Comparison of ENCODE assay signal across 8 cellular contexts in the genomic region with DNA sequence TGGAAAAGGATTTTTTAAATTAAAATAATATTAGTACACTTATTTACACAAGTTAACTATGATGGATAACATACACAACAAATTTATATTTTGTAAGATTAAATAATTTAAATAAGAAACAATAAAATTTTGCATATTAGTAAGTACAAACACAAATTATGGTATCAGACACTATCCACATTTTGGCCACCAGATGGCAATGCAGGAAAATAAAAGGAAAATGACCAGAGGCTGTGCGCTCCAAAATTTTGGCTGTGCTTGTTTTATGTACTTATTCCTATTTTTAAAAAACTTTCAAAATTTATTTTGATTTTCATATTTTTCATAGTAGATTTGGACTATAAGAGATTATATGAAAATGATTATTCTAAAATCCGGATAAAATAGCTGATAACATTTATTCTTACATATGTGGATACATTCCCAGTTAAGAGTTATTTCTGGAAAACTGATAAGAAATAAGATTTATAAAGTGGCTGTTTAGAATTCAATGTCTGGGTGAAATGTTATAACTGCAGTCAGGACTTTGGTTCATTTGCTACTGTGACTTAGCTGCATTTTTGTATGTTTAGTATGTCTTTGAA.
DNase-seq lines count a peak whose midpoint lies in the region; ATAC-seq and TF ChIP-seq lines count a peak whose summit lies in the region.

No MANE protein-coding gene starts in this region.

- in situ Hi-C loops in IMR-90 (cut with MboI; ENCODE audit: low sequenced_read_pairs), result loop anchor here (5.0 to 25.0 kb wide), 2 partner anchors 543 to 683 kb away; no protein-coding TSS in a partner anchor

- no peak overlapping the region for H2BK15ac ChIP-seq in IMR-90 (ENCODE audit: low read depth, low read length)

- DNase-seq in BJ (ENCODE audit: low read depth), result no peak
- DNase-seq in IMR-90, result peak; percentile 58
- peak; percentile 11 for DNase-seq in NT2/D1 (ENCODE audit: low read depth, low spot score)
- DNase-seq in coronary artery (ENCODE audit: low spot score), result no peak
- peak in 1 of 3 donors; percentile 60 for DNase-seq in mucosa of descending colon

- dilution Hi-C loops in IMR-90 (cut with HindIII; ENCODE audit: low sequenced_read_pairs, unreplicated experiment), result no loop called here

- H4K5ac ChIP-seq in IMR-90 (ENCODE audit: low read depth, low read length), result no peak overlapping the region

- H4K20me1 ChIP-seq in IMR-90 (ENCODE audit: insufficient read depth, low read length), result no peaks in the 10 kb centered on the region

- H3K4me2 ChIP-seq in IMR-90 (ENCODE audit: low read depth, low read length), result no peak overlapping the region

- BruUV-seq in IMR-90 (replicated peaks; lab: Mats Ljungman, UMichigan), result no TSS peak

- no peak overlapping the region for H3K9ac ChIP-seq in IMR-90 (ENCODE audit: low read depth, low read length)
- no peak overlapping the region for H3K9ac ChIP-seq in NT2/D1 (ENCODE audit: insufficient read length, low read depth)

- no peaks in the 10 kb centered on the region for H3K36me3 ChIP-seq in BJ (ENCODE audit: control insufficient read depth, insufficient read depth, low read length)
- H3K36me3 ChIP-seq in IMR-90 (ENCODE audit: control insufficient read depth, insufficient read depth, low read length), result no peaks in the 10 kb centered on the region
- no peaks in the 10 kb centered on the region for H3K36me3 ChIP-seq in NT2/D1 (ENCODE audit: insufficient read depth, insufficient read length, low read length)
- no peaks in the 10 kb centered on the region for H3K36me3 ChIP-seq in mucosa of descending colon (ENCODE audit: low read depth)

- no peak for TF ChIP-seq POLR2A in IMR-90 (IDR thresholded peaks at IDR 0.05; ENCODE audit: low read depth, low read length)

- H3K4ac ChIP-seq in IMR-90 (ENCODE audit: low read depth, low read length), result no peak overlapping the region

- H3K56ac ChIP-seq in IMR-90 (ENCODE audit: extremely low read depth, insufficient read depth, low read length), result no peak overlapping the region

- H3K27ac Mint-ChIP-seq in activated T-helper 17 cell treated with anti-CD3 and anti-CD28 coated beads, Interleukin-2, amount 50 U/mL, for 72 hours, result no peak overlapping the region

- intact Hi-C loops in IMR-90 (cut with micrococcal nuclease), result loop anchor here (1.0 to 5.0 kb wide), 5 partner anchors 188 to 683 kb away; no protein-coding TSS in a partner anchor
- intact Hi-C loops in mucosa of descending colon (cut with DNase I, micrococcal nuclease), result loop anchor here in 1 of 2 donors (5.0 kb wide), 1 partner anchor 533 kb away; no protein-coding TSS in a partner anchor

- H3K9me3 Mint-ChIP-seq in activated T-helper 17 cell treated with anti-CD3 and anti-CD28 coated beads, Interleukin-2, amount 50 U/mL, for 72 hours, result no peaks in the 10 kb centered on the region

- no peak overlapping the region for H4K91ac ChIP-seq in IMR-90 (ENCODE audit: insufficient read depth, low read depth, low read length)

- ATAC-seq in GM18909 (IDR thresholded peaks at IDR 0.05; ENCODE audit: poor library complexity, unreplicated experiment) (peak; percentile 56), IMR-90 (ENCODE audit: low read depth) (peak; percentile 37; the same call in 1 of the 2 replicates), mucosa of descending colon (no peak), HG03039 (IDR thresholded peaks at IDR 0.05; ENCODE audit: unreplicated experiment) (no peak)
- no peak for ATAC-seq in activated T-helper 17 cell treated with anti-CD3 and anti-CD28 coated beads, Interleukin-2, amount 50 U/mL, for 72 hours (replicated peaks)

- no peak overlapping the region for H3K14ac ChIP-seq in IMR-90 (replicated peaks; ENCODE audit: low read depth, low read length)

- H3K4me1 Mint-ChIP-seq in activated T-helper 17 cell treated with anti-CD3 and anti-CD28 coated beads, Interleukin-2, amount 50 U/mL, for 72 hours, result no peaks in the 10 kb centered on the region

- H3K9me1 ChIP-seq in IMR-90 (ENCODE audit: insufficient read depth, low read length), result no peaks in the 10 kb centered on the region

- POLR2A ChIA-PET in BJ (lab: Charles Lee), result no interaction called here
- POLR2A ChIA-PET in IMR-90 (lab: Charles Lee; ENCODE audit: unreplicated experiment), result no interaction called here

- H2AK9ac ChIP-seq in IMR-90 (replicated peaks; ENCODE audit: low read depth, low read length, poor library complexity), result no peak overlapping the region

- no peak overlapping the region for H2BK20ac ChIP-seq in IMR-90 (ENCODE audit: low read depth, low read length)

- H3K23ac ChIP-seq in IMR-90 (ENCODE audit: low read depth, low read length), result no peak overlapping the region

- no CpG with 5 or more reads among the region's 2 CpGs for WGBS in IMR-90 (ENCODE audit: extremely low coverage in 2 of 2, insufficient read length in 1 of 2), 2 experiments

- no peak overlapping the region for H2AFZ ChIP-seq in IMR-90 (replicated peaks; ENCODE audit: low read length, poor library complexity)

- no peaks in the 10 kb centered on the region for H3K79me1 ChIP-seq in IMR-90 (ENCODE audit: low read depth in 1 of 2, low read length in 2 of 2)

- H3K36me3 Mint-ChIP-seq in activated T-helper 17 cell treated with anti-CD3 and anti-CD28 coated beads, Interleukin-2, amount 50 U/mL, for 72 hours (ENCODE audit: low read depth), result no peaks in the 10 kb centered on the region

- no peak overlapping the region for H2BK5ac ChIP-seq in IMR-90 (ENCODE audit: low read depth, low read length, poor library complexity, severe bottlenecking)

- H3K4me1 ChIP-seq in IMR-90 (ENCODE audit: control insufficient read depth, insufficient read depth, low read length) (peaks cover 3% of the 10 kb centered on the region), NT2/D1 (ENCODE audit: insufficient read depth, insufficient read length) (no peaks in the 10 kb centered on the region), mucosa of descending colon (ENCODE audit: low read depth) (no peaks in the 10 kb centered on the region)

- H3K9me3 ChIP-seq in IMR-90 (ENCODE audit: control insufficient read depth, insufficient read depth, low read length), result no peaks in the 10 kb centered on the region
- no peaks in the 10 kb centered on the region for H3K9me3 ChIP-seq in NT2/D1 (ENCODE audit: insufficient read depth, low read length)
- H3K9me3 ChIP-seq in mucosa of descending colon, result no peaks in the 10 kb centered on the region

- no peak overlapping the region for H2BK120ac ChIP-seq in IMR-90 (ENCODE audit: low read depth, low read length)

- H3K4me3 Mint-ChIP-seq in activated T-helper 17 cell treated with anti-CD3 and anti-CD28 coated beads, Interleukin-2, amount 50 U/mL, for 72 hours, result no peak overlapping the region

- TF ChIP-seq RAD21 in IMR-90 (IDR thresholded peaks at IDR 0.05; ENCODE audit: low read length), result peak; percentile 84

- H2AK5ac ChIP-seq in IMR-90 (ENCODE audit: low read depth, low read length), result no peak overlapping the region

- no peak overlapping the region for H4K8ac ChIP-seq in IMR-90 (ENCODE audit: low read depth in 2 of 2, low read length in 2 of 2)

- H3K27me3 ChIP-seq in BJ (ENCODE audit: control insufficient read depth, insufficient read depth, low read length) (no peaks in the 10 kb centered on the region), IMR-90 (ENCODE audit: control insufficient read depth, insufficient read depth, low read length) (no peaks in the 10 kb centered on the region), NT2/D1 (ENCODE audit: insufficient read depth, insufficient read length) (no peaks in the 10 kb centered on the region)

- TF ChIP-seq CTCF in BJ (IDR thresholded peaks at IDR 0.05; ENCODE audit: insufficient read depth, low read depth, low read length), result peak; percentile 59
- TF ChIP-seq CTCF in IMR-90 (conservative IDR thresholded peaks at IDR 0.05; ENCODE audit: low read depth, low read length), result peak; percentile 78
- TF ChIP-seq CTCF in coronary artery (IDR thresholded peaks at IDR 0.05), result peak; percentile 69
- TF ChIP-seq CTCF in mucosa of descending colon (IDR thresholded peaks at IDR 0.05), result peak; percentile 10

- H3K27ac ChIP-seq in IMR-90 (ENCODE audit: insufficient read depth, low read length), result no peak overlapping the region
- H3K27ac ChIP-seq in coronary artery, result no peak overlapping the region

- no peak overlapping the region for H3K4me3 ChIP-seq in BJ (ENCODE audit: low read depth, low read length)
- H3K4me3 ChIP-seq in IMR-90 (ENCODE audit: insufficient read depth, low read depth, low read length), result no peak overlapping the region
- no peak overlapping the region for H3K4me3 ChIP-seq in NT2/D1 (ENCODE audit: insufficient read length, low read depth)
- H3K4me3 ChIP-seq in coronary artery, result no peak overlapping the region
- no peak overlapping the region for H3K4me3 ChIP-seq in mucosa of descending colon

- no peaks in the 10 kb centered on the region for H3K27me3 Mint-ChIP-seq in activated T-helper 17 cell treated with anti-CD3 and anti-CD28 coated beads, Interleukin-2, amount 50 U/mL, for 72 hours

- H3K18ac ChIP-seq in IMR-90 (ENCODE audit: low read depth, low read length), result no peak overlapping the region

- CTCF ChIA-PET in BJ (lab: Yijun Ruan, JAX) (interaction anchor here (0.7 to 1.9 kb wide), 13 partner anchors 8 to 684 kb away, joined by 3 to 6 read pairs (median 3); no protein-coding TSS in a partner anchor), IMR-90 (lab: Yijun Ruan, JAX) (interaction anchor here (0.6 to 1.7 kb wide), 5 partner anchors 8 to 562 kb away, joined by 3 to 5 read pairs (median 3); no protein-coding TSS in a partner anchor)

TF ChIP-seq in IMR-90, 13 proteins besides CTCF, POLR2A, EP300 and RAD21:
- no peak for TF ChIP-seq CEBPB (IDR thresholded peaks at IDR 0.05; ENCODE audit: low read depth, low read length)
- TF ChIP-seq SMC3 (IDR thresholded peaks at IDR 0.05; ENCODE audit: low read depth, low read length), result peak; percentile 87

Comparison
In these comparisons a context has a peak if more than half of its experiments do, and no peak if none do; other contexts are left out.
1. DNase-seq: peak in IMR-90 (single experiment) and NT2/D1 (single experiment); none in BJ (single experiment) and coronary artery (single experiment).
2. CTCF ChIP-seq: peak in every context shown above with its lines; median percentile 78 in IMR-90; 69 in coronary artery; 59 in BJ; 10 in mucosa of descending colon.
3. ATAC-seq: peak in GM18909 (single experiment) and IMR-90 (single experiment); none in mucosa of descending colon (single experiment), HG03039 (single experiment) and activated T-helper 17 cell treated with anti-CD3 and anti-CD28 coated beads, Interleukin-2, amount 50 U/mL, for 72 hours (single experiment).